ENCODE assay signal across 8 cellular contexts in genomic region chr6:43009124-43009523, GRCh38. TPM values are rescaled to one million over a fixed set of nuclear protein-coding genes. Genes with fewer than 3 reads are reported as not detected.
DNase-seq lines count a peak whose midpoint lies in the region; ATAC-seq, FAIRE-seq and TF ChIP-seq lines count a peak whose summit lies in the region.

No MANE protein-coding gene starts in this region.

- H2AFZ ChIP-seq in keratinocyte (ENCODE audit: control insufficient read depth, low read length) (no peak overlapping the region), neuronal stem cell (ENCODE audit: low read length) (no peak overlapping the region)

- no peak overlapping the region for H4K91ac ChIP-seq in neuronal stem cell (ENCODE audit: low read depth, low read length, poor library complexity)

- no peak overlapping the region for H2BK15ac ChIP-seq in neuronal stem cell (ENCODE audit: low read length)

- ATAC-seq in HG02981 (IDR thresholded peaks at IDR 0.05; ENCODE audit: unreplicated experiment), result no peak

- no peak overlapping the region for H3K18ac ChIP-seq in neuronal stem cell (ENCODE audit: low read length)

- peaks cover 29% of the 10 kb centered on the region for H3K4me1 Mint-ChIP-seq in activated naive CD4-positive, alpha-beta T cell treated with anti-CD3 and anti-CD28 coated beads, Interleukin-2, amount 10 ng/mL, durations not matched to agents 7 days and 5 days

- H3K79me1 ChIP-seq in neuronal stem cell (ENCODE audit: low read depth, low read length), result peaks cover 6% of the 10 kb centered on the region

- H3K9me3 Mint-ChIP-seq in activated naive CD4-positive, alpha-beta T cell treated with anti-CD3 and anti-CD28 coated beads, Interleukin-2, amount 10 ng/mL, durations not matched to agents 7 days and 5 days, result no peaks in the 10 kb centered on the region

- H3K4ac ChIP-seq in neuronal stem cell (ENCODE audit: low read length), result no peak overlapping the region

- H3K36me3 Mint-ChIP-seq in activated naive CD4-positive, alpha-beta T cell treated with anti-CD3 and anti-CD28 coated beads, Interleukin-2, amount 10 ng/mL, durations not matched to agents 7 days and 5 days, result peaks cover 50% of the 10 kb centered on the region

- no peaks in the 10 kb centered on the region for H4K20me1 ChIP-seq in keratinocyte (ENCODE audit: control insufficient read depth, extremely low read depth, insufficient read depth, low read length)

- FAIRE-seq in keratinocyte (lab: Jason Lieb, UNC), result no peak

- no peak overlapping the region for H2BK5ac ChIP-seq in neuronal stem cell (ENCODE audit: low read length)

- CTCF ChIA-PET in activated naive CD4-positive, alpha-beta T cell treated with anti-CD3 and anti-CD28 coated beads, Interleukin-2, amount 10 ng/mL, durations not matched to agents 7 days and 5 days (lab: Charles Lee), result interaction anchor here (2.6 kb wide), 1 partner anchor 134 kb away, joined by 12 read pairs; no protein-coding TSS in a partner anchor

- no peaks in the 10 kb centered on the region for H3K9me1 ChIP-seq in keratinocyte (ENCODE audit: control insufficient read depth, extremely low read depth, insufficient read depth, low read length)

- TF ChIP-seq CTCF in keratinocyte (optimal IDR thresholded peaks at IDR 0.05 in 1 of 3, IDR thresholded peaks at IDR 0.05 in 1 of 3, conservative IDR thresholded peaks at IDR 0.05 in 1 of 3; ENCODE audit: extremely low read depth in 1 of 3, insufficient read depth in 2 of 3, low read length in 3 of 3), result peak; percentile 41 to 69 (median 66)

- no peak overlapping the region for H2AK5ac ChIP-seq in neuronal stem cell (ENCODE audit: low read depth, low read length)

- WGBS in neuronal stem cell (ENCODE audit: extremely low coverage in 2 of 2, insufficient read length in 2 of 2, insufficient replicate concordance in 1 of 2), 2 donors, result no CpG with 5 or more reads among the region's 6 CpGs

- DNase-seq in activated CD8-positive, alpha-beta memory T cell treated with anti-CD3 and anti-CD28 coated beads for 24 hours, result peak; percentile 63
- no peak for DNase-seq in activated CD8-positive, alpha-beta memory T cell treated with anti-CD3 and anti-CD28 coated beads, Interleukin-2, amount 50 U/mL, for 48 hours
- DNase-seq in NCI-H2171 treated with DMSO at 0.1 percent for 48 hours (lab: John Stamatoyannopoulos, UW), result peak; percentile 45
- DNase-seq in activated naive CD4-positive, alpha-beta T cell treated with anti-CD3 and anti-CD28 coated beads, Interleukin-2, amount 10 ng/mL, durations not matched to agents 7 days and 5 days, result peak; percentile 63
- DNase-seq in keratinocyte (ENCODE audit: low read depth, low spot score), result no peak
- DNase-seq in kidney glomerular epithelial cell (lab: John Stamatoyannopoulos, UW), result no peak
- no peak for DNase-seq in neuronal stem cell (ENCODE audit: low spot score)

- no peak overlapping the region for H3K27ac ChIP-seq in keratinocyte (ENCODE audit: control insufficient read depth, insufficient read depth, low read length)
- H3K27ac ChIP-seq in neuronal stem cell (replicated peaks; ENCODE audit: low read length), result no peak overlapping the region

- H3K14ac ChIP-seq in neuronal stem cell (ENCODE audit: low read length), result no peak overlapping the region

- no peak overlapping the region for H3K23ac ChIP-seq in neuronal stem cell (ENCODE audit: low read depth, low read length, poor library complexity)

- H3K4me2 ChIP-seq in keratinocyte (ENCODE audit: control insufficient read depth, extremely low read depth, insufficient read depth, low read depth, low read length) (no peak overlapping the region), neuronal stem cell (ENCODE audit: insufficient read depth, low read length, poor library complexity, severe bottlenecking) (no peak overlapping the region)

- H2BK12ac ChIP-seq in neuronal stem cell (ENCODE audit: low read length), result no peak overlapping the region

- dilution Hi-C loops in keratinocyte (cut with MboI; ENCODE audit: extremely low pct_ligation_motif_present, low sequenced_read_pairs), result no loop called here

- no peak overlapping the region for H3K4me3 ChIP-seq in keratinocyte (ENCODE audit: control insufficient read depth in 2 of 3, extremely low read depth in 1 of 3, insufficient read depth in 2 of 3, low read depth in 1 of 3, low read length in 3 of 3)
- H3K4me3 ChIP-seq in neuronal stem cell (ENCODE audit: low read length in 2 of 2), result no peak overlapping the region

- peaks cover 32 to 45% of the 10 kb centered on the region in 2 experiments for H3K36me3 ChIP-seq in keratinocyte (ENCODE audit: control insufficient read depth in 2 of 2, extremely low read depth in 1 of 2, insufficient read depth in 2 of 2, low read length in 2 of 2)
- peaks cover 55 to 79% of the 10 kb centered on the region in 2 donors for H3K36me3 ChIP-seq in neuronal stem cell (replicated peaks in 1 of 2; ENCODE audit: control insufficient read depth in 2 of 2, insufficient read depth in 2 of 2, low read length in 2 of 2)

- no peaks in the 10 kb centered on the region for H3K27me3 Mint-ChIP-seq in activated naive CD4-positive, alpha-beta T cell treated with anti-CD3 and anti-CD28 coated beads, Interleukin-2, amount 10 ng/mL, durations not matched to agents 7 days and 5 days

- no peak overlapping the region for H3K27ac Mint-ChIP-seq in activated naive CD4-positive, alpha-beta T cell treated with anti-CD3 and anti-CD28 coated beads, Interleukin-2, amount 10 ng/mL, durations not matched to agents 7 days and 5 days

- H3K9me3 ChIP-seq in keratinocyte (ENCODE audit: control insufficient read depth, low read depth, low read length) (no peaks in the 10 kb centered on the region), neuronal stem cell (replicated peaks in 1 of 2; ENCODE audit: control insufficient read depth in 2 of 2, insufficient read depth in 1 of 2, low read depth in 1 of 2, low read length in 2 of 2) (no peaks in the 10 kb centered on the region)

- H3K4me1 ChIP-seq in keratinocyte (ENCODE audit: control insufficient read depth, extremely low read depth, insufficient read depth, low read length) (peaks cover 8% of the 10 kb centered on the region), neuronal stem cell (ENCODE audit: control insufficient read depth in 2 of 2, insufficient read depth in 1 of 2, low read depth in 1 of 2, low read length in 2 of 2) (peaks cover 3 to 10% of the 10 kb centered on the region in 2 donors)

- no peak overlapping the region for H2BK120ac ChIP-seq in neuronal stem cell (ENCODE audit: low read depth, low read length)

- no peaks in the 10 kb centered on the region for H3K27me3 ChIP-seq in keratinocyte (ENCODE audit: control insufficient read depth, extremely low read depth, insufficient read depth, low read length)
- H3K27me3 ChIP-seq in neuronal stem cell (ENCODE audit: control insufficient read depth in 3 of 3, insufficient read depth in 3 of 3, low read depth in 1 of 3, low read length in 3 of 3), result no peaks in the 10 kb centered on the region

- H3K9ac ChIP-seq in keratinocyte (ENCODE audit: control insufficient read depth, extremely low read depth, insufficient read depth, low read length), result no peak overlapping the region
- H3K9ac ChIP-seq in neuronal stem cell (ENCODE audit: low read depth, low read length, poor library complexity), result no peak overlapping the region

- peaks cover 8% of the 10 kb centered on the region for H3K79me2 ChIP-seq in keratinocyte (ENCODE audit: control insufficient read depth, insufficient read depth, low read length)

- H3K4me3 Mint-ChIP-seq in activated naive CD4-positive, alpha-beta T cell treated with anti-CD3 and anti-CD28 coated beads, Interleukin-2, amount 10 ng/mL, durations not matched to agents 7 days and 5 days, result no peak overlapping the region

- H4K8ac ChIP-seq in neuronal stem cell (ENCODE audit: low read depth, low read length), result no peak overlapping the region

RNA-seq across cellular contexts. Expression of gene MEA1, which starts 4.6 kb away (rescaled TPM):
- polyA plus RNA-seq in keratinocyte, result 62.4 to 76.1 TPM (median 69.2 TPM) in 3 replicates
- 59.6 TPM for polyA plus RNA-seq in keratinocyte (2011; ENCODE audit: low read depth)
- polyA plus RNA-seq in keratinocyte (2011; cell fraction: cytosol; rRNA removed), result 63.6 and 76.7 TPM in 2 replicates
- 21.9 and 27.2 TPM in 2 replicates for polyA plus RNA-seq in keratinocyte (2011; cell fraction: nucleus; rRNA removed)
- polyA plus RNA-seq in keratinocyte (2012; ENCODE audit: low replicate concordance), result 66.1 and 86.3 TPM in 2 replicates
- polyA minus RNA-seq in keratinocyte, result 32.2 to 40.2 TPM (median 34.9 TPM) in 3 replicates
- polyA minus RNA-seq in keratinocyte (2011; cell fraction: cytosol; rRNA and poly(A)+ RNA removed), result 27.4 TPM
- polyA minus RNA-seq in keratinocyte (2011; cell fraction: nucleus; rRNA and poly(A)+ RNA removed), result 5.3 and 7.8 TPM in 2 replicates
- 71.2 TPM for polyA plus RNA-seq in neuronal stem cell (2013, experiment 1 of 2)
- 69.3 TPM for polyA plus RNA-seq in neuronal stem cell (2013, experiment 2 of 2)

RNA-seq across cellular contexts. Expression of gene KLHDC3, which starts 4.9 kb away (rescaled TPM):
- 22.4 to 30.3 TPM (median 24.8 TPM) in 3 replicates for polyA plus RNA-seq in keratinocyte
- 13.6 TPM for polyA plus RNA-seq in keratinocyte (2011; ENCODE audit: low read depth)
- 26.6 and 27.0 TPM in 2 replicates for polyA plus RNA-seq in keratinocyte (2011; cell fraction: cytosol; rRNA removed)
- 28.5 and 30.7 TPM in 2 replicates for polyA plus RNA-seq in keratinocyte (2011; cell fraction: nucleus; rRNA removed)
- 29.4 and 29.6 TPM in 2 replicates for polyA plus RNA-seq in keratinocyte (2012; ENCODE audit: low replicate concordance)
- 36.0 to 38.5 TPM (median 36.5 TPM) in 3 replicates for polyA minus RNA-seq in keratinocyte
- 33.4 TPM for polyA minus RNA-seq in keratinocyte (2011; cell fraction: cytosol; rRNA and poly(A)+ RNA removed)
- 7.4 and 7.8 TPM in 2 replicates for polyA minus RNA-seq in keratinocyte (2011; cell fraction: nucleus; rRNA and poly(A)+ RNA removed)
- polyA plus RNA-seq in neuronal stem cell (2013, experiment 1 of 2), result 95.2 TPM
- 93.6 TPM for polyA plus RNA-seq in neuronal stem cell (2013, experiment 2 of 2)

RNA-seq across cellular contexts. Expression of gene RRP36, which starts 12.3 kb away (rescaled TPM):
- 57.1 to 101 TPM (median 67.5 TPM) in 3 replicates for polyA plus RNA-seq in keratinocyte
- polyA plus RNA-seq in keratinocyte (2011; ENCODE audit: low read depth), result 82.9 TPM
- polyA plus RNA-seq in keratinocyte (2011; cell fraction: cytosol; rRNA removed), result 55.6 and 75.1 TPM in 2 replicates
- polyA plus RNA-seq in keratinocyte (2011; cell fraction: nucleus; rRNA removed), result 42.1 and 44.9 TPM in 2 replicates
- 47.1 and 102 TPM in 2 replicates for polyA plus RNA-seq in keratinocyte (2012; ENCODE audit: low replicate concordance)
- 34.9 to 68.6 TPM (median 53.6 TPM) in 3 replicates for polyA minus RNA-seq in keratinocyte
- polyA minus RNA-seq in keratinocyte (2011; cell fraction: cytosol; rRNA and poly(A)+ RNA removed), result 42.0 TPM
- polyA minus RNA-seq in keratinocyte (2011; cell fraction: nucleus; rRNA and poly(A)+ RNA removed), result 13.5 and 25.3 TPM in 2 replicates
- 51.0 TPM for polyA plus RNA-seq in neuronal stem cell (2013, experiment 1 of 2)
- 50.1 TPM for polyA plus RNA-seq in neuronal stem cell (2013, experiment 2 of 2)

RNA-seq across cellular contexts. Expression of gene PPP2R5D, which starts 24.8 kb away (rescaled TPM):
- polyA plus RNA-seq in keratinocyte, result 44.4 to 59.9 TPM (median 49.6 TPM) in 3 replicates
- polyA plus RNA-seq in keratinocyte (2011; ENCODE audit: low read depth), result 25.3 TPM
- polyA plus RNA-seq in keratinocyte (2011; cell fraction: cytosol; rRNA removed), result 67.1 and 68.5 TPM in 2 replicates
- polyA plus RNA-seq in keratinocyte (2011; cell fraction: nucleus; rRNA removed), result 70.1 and 74.5 TPM in 2 replicates
- polyA plus RNA-seq in keratinocyte (2012; ENCODE audit: low replicate concordance), result 23.0 and 42.6 TPM in 2 replicates
- 74.9 to 108 TPM (median 82.2 TPM) in 3 replicates for polyA minus RNA-seq in keratinocyte
- polyA minus RNA-seq in keratinocyte (2011; cell fraction: cytosol; rRNA and poly(A)+ RNA removed), result 38.6 TPM
- 19.1 and 36.2 TPM in 2 replicates for polyA minus RNA-seq in keratinocyte (2011; cell fraction: nucleus; rRNA and poly(A)+ RNA removed)
- polyA plus RNA-seq in neuronal stem cell (2013, experiment 1 of 2), result 58.1 TPM
- polyA plus RNA-seq in neuronal stem cell (2013, experiment 2 of 2), result 56.9 TPM

RNA-seq across cellular contexts. Expression of gene PEX6, which starts 30.1 kb away (rescaled TPM):
- polyA plus RNA-seq in keratinocyte, result 5.6 to 8.7 TPM (median 7.5 TPM) in 3 replicates
- polyA plus RNA-seq in keratinocyte (2011; ENCODE audit: low read depth), result 3.3 TPM
- polyA plus RNA-seq in keratinocyte (2011; cell fraction: cytosol; rRNA removed), result 4.6 and 7.6 TPM in 2 replicates
- polyA plus RNA-seq in keratinocyte (2011; cell fraction: nucleus; rRNA removed), result 15.7 and 18.5 TPM in 2 replicates
- polyA plus RNA-seq in keratinocyte (2012; ENCODE audit: low replicate concordance), result 11.8 and 14.5 TPM in 2 replicates
- polyA minus RNA-seq in keratinocyte, result 10.1 to 16.9 TPM (median 14.6 TPM) in 3 replicates
- 17.5 TPM for polyA minus RNA-seq in keratinocyte (2011; cell fraction: cytosol; rRNA and poly(A)+ RNA removed)
- 12.4 and 14.8 TPM in 2 replicates for polyA minus RNA-seq in keratinocyte (2011; cell fraction: nucleus; rRNA and poly(A)+ RNA removed)
- polyA plus RNA-seq in neuronal stem cell (2013, experiment 1 of 2), result 7.3 TPM
- 7.4 TPM for polyA plus RNA-seq in neuronal stem cell (2013, experiment 2 of 2)

Comparison
In these comparisons a context has a peak if more than half of its experiments do, and no peak if none do; other contexts are left out.
1. DNase-seq: peak in activated CD8-positive, alpha-beta memory T cell treated with anti-CD3 and anti-CD28 coated beads for 24 hours (single experiment), NCI-H2171 treated with DMSO at 0.1 percent for 48 hours (single experiment) and activated naive CD4-positive, alpha-beta T cell treated with anti-CD3 and anti-CD28 coated beads, Interleukin-2, amount 10 ng/mL, durations not matched to agents 7 days and 5 days (single experiment); none in activated CD8-positive, alpha-beta memory T cell treated with anti-CD3 and anti-CD28 coated beads, Interleukin-2, amount 50 U/mL, for 48 hours (single experiment), keratinocyte (single experiment), kidney glomerular epithelial cell (single experiment) and neuronal stem cell (single experiment).